In genomic region chr15:64989331-64990167, GRCh38 we compare ENCODE assay signal across 8 cellular contexts. TPM values are rescaled to one million over a fixed set of nuclear protein-coding genes. Genes with fewer than 3 reads are reported as not detected.
DNase-seq lines count a peak whose midpoint lies in the region; ATAC-seq lines count a peak whose summit lies in the region.

Gene SPG21, minus strand, starts transcription at chr15:64989914. Its CDS starts 6,345 bp downstream, at chr15:64983569.

- H3K9me3 ChIP-seq in effector memory CD4-positive, alpha-beta T cell (ENCODE audit: control insufficient read depth, low read length) = no peaks in the 10 kb centered on the region

- H3K27me3 ChIP-seq in effector memory CD4-positive, alpha-beta T cell (replicated peaks; ENCODE audit: control insufficient read depth, insufficient read depth, low read length, poor library complexity, severe bottlenecking) = no peaks in the 10 kb centered on the region

- peak; percentile 81 for DNase-seq in COLO829 (ENCODE audit: low spot score)
- peak; percentile 92 for DNase-seq in HT1080 (ENCODE audit: low read depth)
- DNase-seq in NOMO-1 (lab: John Stamatoyannopoulos, UW; ENCODE audit: unreplicated experiment in 2 of 2) = peak; percentile 93 to 95
- peak; percentile 85 to 88 (median 87) for DNase-seq in effector memory CD4-positive, alpha-beta T cell
- DNase-seq in medulla oblongata (ENCODE audit: extremely low spot score) = peak; percentile 96
- peak; percentile 82 to 92 (median 85) for DNase-seq in stimulated activated CD4-positive, alpha-beta T cell treated with anti-CD3 and anti-CD28 coated beads, TNF-alpha, amount 100 ng/mL, for 48 hours (ENCODE audit: low read depth in 3 of 3)

- H3K36me3 ChIP-seq in effector memory CD4-positive, alpha-beta T cell (ENCODE audit: control insufficient read depth, insufficient read depth, low read length) = no peaks in the 10 kb centered on the region

- peak; percentile 81 for ATAC-seq in GM21367 (IDR thresholded peaks at IDR 0.05; ENCODE audit: unreplicated experiment)

- peaks cover 5% of the 10 kb centered on the region for H3K4me1 ChIP-seq in effector memory CD4-positive, alpha-beta T cell (ENCODE audit: control insufficient read depth, insufficient read depth, low read length, poor library complexity, severe bottlenecking)

- H3K4me3 ChIP-seq in effector memory CD4-positive, alpha-beta T cell (ENCODE audit: insufficient read depth, low read depth, low read length, poor library complexity, severe bottlenecking) = peak within 1 kb of the TSS; percentile 80

- peak within 1 kb of the TSS; percentile 75 for H3K27ac ChIP-seq in effector memory CD4-positive, alpha-beta T cell (ENCODE audit: insufficient read depth, low read length, poor library complexity, severe bottlenecking)

- POLR2A ChIA-PET in activated CD8-positive, alpha-beta memory T cell treated with anti-CD3 and anti-CD28 coated beads for 36 hours (lab: Charles Lee) = interaction anchor here (0.6 to 1.0 kb wide), 5 partner anchors 8 to 315 kb away, joined by 3 to 12 read pairs (median 4); partner anchors contain the start of gene RNU5B-1

- CTCF ChIA-PET in activated CD8-positive, alpha-beta memory T cell treated with anti-CD3 and anti-CD28 coated beads for 36 hours (lab: Charles Lee) = no interaction called here

RNA-seq across cellular contexts. Expression of gene SPG21, which starts in this region (rescaled TPM):
- total RNA-seq in HT1080 (2014; rRNA removed; shearing (Covaris generic)) = 39.5 and 52.6 TPM in 2 replicates
- 107 and 117 TPM in 2 replicates for polyA plus RNA-seq in HT1080 (2015; cell fraction: cytosol; rRNA removed)
- polyA plus RNA-seq in HT1080 (2015; cell fraction: nucleus; rRNA removed) = 35.7 and 47.3 TPM in 2 replicates
- total RNA-seq in activated CD8-positive, alpha-beta memory T cell treated with anti-CD3 and anti-CD28 coated beads for 36 hours = 10 to 100 TPM; 69.4 to 69.6 TPM

Comparison
In these comparisons a context has a peak if more than half of its experiments do, and no peak if none do; other contexts are left out.
1. Peak in every context shown above with its lines: DNase-seq, ATAC-seq, H3K4me3 ChIP-seq and H3K27ac ChIP-seq.